Comparison of ENCODE assay signal across 22 cellular contexts in genomic region chr4:8651661-8652180, GRCh38. TPM values are rescaled to one million over a fixed set of nuclear protein-coding genes. Genes with fewer than 3 reads are reported as not detected.
"Had no signal": no experiment of that assay in that cellular context is flagged by ENCODE, and none has a peak within 500 bp of the region (broad histone marks: within the 10 kb centered on the region; RNA-seq: fewer than 3 reads in every experiment).

No MANE protein-coding gene starts in this region.

- H3K4me3 Mint-ChIP-seq: naive B cell; neural crest cell; stimulated activated naive B cell treated with anti-CD40 and anti-IgM and Interleukin-4, amounts not matched to agents 10 μg/mL and 1 μg/mL and 100 μg/mL, for 72 hours had no signal

- H3K4me1 Mint-ChIP-seq: stimulated activated naive B cell treated with anti-CD40 and anti-IgM and Interleukin-4, amounts not matched to agents 10 μg/mL and 1 μg/mL and 100 μg/mL, for 72 hours had no signal

- H3K4me2 ChIP-seq: hepatocyte had no signal

- H3K27ac ChIP-seq: foreskin keratinocyte, hepatocyte, pancreas, tibial nerve, VCaP had no signal

- ATAC-seq: activated naive CD4-positive, alpha-beta T cell treated with anti-CD3 and anti-CD28 coated beads, Interleukin-2, amount 50 U/mL, for 72 hours; foreskin keratinocyte; left lobe of liver; mucosa of descending colon; pancreas; stimulated activated naive B cell treated with anti-CD40 and anti-IgM and Interleukin-4, amounts not matched to agents 10 μg/mL and 1 μg/mL and 100 μg/mL, for 72 hours had no signal

- H3K4me3 ChIP-seq: hepatocyte, mucosa of descending colon, pancreas, tibial nerve had no signal

- H2AFZ ChIP-seq: hepatocyte had no signal

- H3K4me1 ChIP-seq: foreskin keratinocyte, pancreas, tibial nerve had no signal

- H3K27me3 ChIP-seq: foreskin keratinocyte, hepatocyte, pancreas, tibial nerve had no signal

- H3K9me3 ChIP-seq: mucosa of descending colon, pancreas had no signal

- H3K79me2 ChIP-seq: hepatocyte had no signal

- H3K36me3 Mint-ChIP-seq: naive B cell; stimulated activated naive B cell treated with anti-CD40 and anti-IgM and Interleukin-4, amounts not matched to agents 10 μg/mL and 1 μg/mL and 100 μg/mL, for 72 hours had no signal

- DNase-seq: activated CD4-positive, alpha-beta T cell treated with anti-CD3 and anti-CD28 coated beads, Interleukin-2, amount 50 U/mL, for 1 hour; activated CD4-positive, CD25-positive, alpha-beta regulatory T cell treated with anti-CD3 and anti-CD28 coated beads, Interleukin-2, amount 50 U/mL, for 72 hours; activated CD8-positive, alpha-beta memory T cell treated with anti-CD3 and anti-CD28 coated beads for 24 hours; activated effector memory CD4-positive, alpha-beta T cell treated with Interleukin-2 at 50 U/mL for 16 hours; activated T-cell treated with anti-CD3 and anti-CD28 coated beads, Interleukin-2, amount 50 U/mL, for 48 hours; foreskin keratinocyte; mammary epithelial cell; mucosa of descending colon; naive B cell; stimulated activated naive B cell treated with anti-CD40 and anti-IgM and Interleukin-4, amounts not matched to agents 10 μg/mL and 1 μg/mL and 100 μg/mL, for 72 hours; SW 1271; T-helper 2 cell had no signal

- FAIRE-seq: bronchial epithelial cell, islet of Langerhans, pancreas had no signal

- H3K27ac Mint-ChIP-seq: activated naive CD4-positive, alpha-beta T cell treated with anti-CD3 and anti-CD28 coated beads, Interleukin-2, amount 50 U/mL, for 72 hours; naive B cell; stimulated activated naive B cell treated with anti-CD40 and anti-IgM and Interleukin-4, amounts not matched to agents 10 μg/mL and 1 μg/mL and 100 μg/mL, for 72 hours had no signal

- H3K36me3 ChIP-seq: pancreas, tibial nerve had no signal

RNA-seq across cellular contexts. Expression of gene CPZ, which starts 59.2 kb away (rescaled TPM):
- total RNA-seq: activated naive CD4-positive, alpha-beta T cell treated with anti-CD3 and anti-CD28 coated beads, Interleukin-2, amount 50 U/mL, for 72 hours; dermis microvascular lymphatic vessel endothelial cell; foreskin keratinocyte; mammary epithelial cell; neural crest cell had no signal
- polyA plus RNA-seq: foreskin keratinocyte, mammary epithelial cell had no signal
